ENCODE assay signal across 8 cellular contexts in the genomic region with DNA sequence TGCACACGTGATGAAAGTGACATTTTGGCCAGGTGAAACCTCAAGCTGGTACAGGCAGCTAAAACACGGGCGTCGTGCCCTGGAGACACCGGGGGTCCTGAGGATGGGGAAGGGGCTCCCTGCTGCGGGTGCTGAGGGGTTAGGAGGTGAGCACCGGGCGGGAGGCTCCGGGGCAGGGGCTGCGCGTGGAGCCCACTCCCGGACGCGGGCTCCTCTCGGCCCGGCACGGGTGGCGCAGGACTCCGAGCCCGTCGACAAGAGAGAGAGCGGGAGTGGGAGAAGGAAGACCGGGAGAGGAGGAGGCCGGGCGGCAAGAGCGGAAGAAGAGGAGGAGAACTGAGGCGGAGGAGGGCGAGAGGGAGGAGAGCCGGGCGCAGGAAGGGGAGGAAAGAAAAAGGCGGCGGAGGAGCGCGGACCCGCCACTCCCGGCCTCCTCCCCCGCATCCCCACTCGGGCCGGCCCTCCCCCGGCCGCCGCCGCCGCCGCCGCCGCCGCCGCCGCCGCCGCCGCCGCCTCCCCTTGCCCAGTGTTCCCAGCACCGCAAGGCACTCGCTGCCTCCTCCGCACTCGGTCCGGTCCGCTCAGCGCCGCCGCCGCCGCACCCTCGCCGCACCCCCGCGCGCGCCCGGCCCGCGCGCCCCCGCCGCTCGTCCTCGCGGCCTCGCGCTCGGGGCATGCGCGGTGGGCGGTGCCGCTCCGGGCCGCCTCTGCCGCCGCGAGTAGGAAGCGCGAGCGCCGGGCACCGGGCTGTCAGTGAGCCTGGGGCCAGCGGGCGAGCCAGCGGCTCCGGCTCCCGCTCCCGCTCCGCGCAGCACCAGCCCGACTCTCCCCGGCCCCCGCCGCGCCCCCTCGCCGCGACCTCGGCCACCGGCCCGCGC. TPM values are rescaled to one million over a fixed set of nuclear protein-coding genes. Genes with fewer than 3 reads are reported as not detected.
DNase-seq lines count a peak whose midpoint lies in the region; ATAC-seq, FAIRE-seq and TF ChIP-seq lines count a peak whose summit lies in the region.

A gene (plus strand): TSS at position 750 of the 878 bp plus-strand sequence.

- POLR2A ChIA-PET in endothelial cell of umbilical vein (lab: Charles Lee), result no interaction called here

- peak within 1 kb of the TSS; percentile 76 to 90 (median 83) for H3K4me3 ChIP-seq in endothelial cell of umbilical vein (replicated peaks in 1 of 3; ENCODE audit: insufficient read depth in 1 of 3, low read depth in 1 of 3, low read length in 3 of 3)

- peaks cover 26% of the 10 kb centered on the region for H3K4me1 ChIP-seq in endothelial cell of umbilical vein (ENCODE audit: control insufficient read depth, extremely low read depth, insufficient read depth, low read length)

- peak within 1 kb of the TSS; percentile 95 for H2AFZ ChIP-seq in endothelial cell of umbilical vein (ENCODE audit: low read depth, low read length)

- H3K79me2 ChIP-seq in endothelial cell of umbilical vein (ENCODE audit: control insufficient read depth, insufficient read depth, low read length), result peaks cover 33% of the 10 kb centered on the region

- FAIRE-seq in GM18507 (lab: Jason Lieb, UNC) (no peak), endothelial cell of umbilical vein (lab: Jason Lieb, UNC) (no peak)

- H3K4me2 ChIP-seq in endothelial cell of umbilical vein (ENCODE audit: insufficient read depth, low read length), result peak within 1 kb of the TSS; percentile 94

- DNase-seq in GM18507 (ENCODE audit: extremely low spot score, insufficient read length, low read depth) (peak; percentile 36), NOMO-1 (lab: John Stamatoyannopoulos, UW; ENCODE audit: unreplicated experiment in 2 of 2) (peak; percentile 55 to 82), endothelial cell of umbilical vein (ENCODE audit: low read depth, low spot score) (peak; percentile 52), mesothelial cell of epicardium (ENCODE audit: low spot score in 2 of 2, unreplicated experiment in 2 of 2) (peak; percentile 64 to 76)
- peak; percentile 88 for DNase-seq in activated CD8-positive, alpha-beta memory T cell treated with anti-CD3 and anti-CD28 coated beads, Interleukin-2, amount 50 U/mL, for 48 hours
- DNase-seq in stimulated activated CD8-positive, alpha-beta memory T cell treated with anti-CD3 and anti-CD28 coated beads, Interleukin-15, amount 100 ng/mL, for 48 hours (ENCODE audit: low read depth in 2 of 2), result peak; percentile 65 to 68

- no peaks in the 10 kb centered on the region for H3K36me3 ChIP-seq in endothelial cell of umbilical vein (ENCODE audit: control insufficient read depth in 2 of 2, extremely low read depth in 1 of 2, insufficient read depth in 2 of 2, low read length in 2 of 2)

- H3K9ac ChIP-seq in endothelial cell of umbilical vein (replicated peaks; ENCODE audit: extremely low read depth, insufficient read depth, low read length), result peak within 1 kb of the TSS; percentile 80

- no peaks in the 10 kb centered on the region for H3K36me3 Mint-ChIP-seq in mesothelial cell of epicardium

- H3K4me3 Mint-ChIP-seq in mesothelial cell of epicardium, result peak within 1 kb of the TSS; percentile 79

- no peaks in the 10 kb centered on the region for H3K9me3 ChIP-seq in endothelial cell of umbilical vein (replicated peaks; ENCODE audit: control insufficient read depth, insufficient read depth, low read length)

- H3K27ac Mint-ChIP-seq in mesothelial cell of epicardium, result peak within 1 kb of the TSS; percentile 17

- TF ChIP-seq CTCF in 22Rv1 (IDR thresholded peaks at IDR 0.05) (no peak), endothelial cell of umbilical vein (IDR thresholded peaks at IDR 0.05; ENCODE audit: extremely low read depth in 1 of 2, insufficient read depth in 1 of 2, low read depth in 1 of 2, low read length in 2 of 2) (no peak), mesothelial cell of epicardium (IDR thresholded peaks at IDR 0.05; ENCODE audit: unreplicated experiment) (no peak)

- intact Hi-C loops in endothelial cell of umbilical vein (cut with micrococcal nuclease), result loop anchor here (2.0 to 5.0 kb wide), 3 partner anchors 15 to 370 kb away; a partner anchor contains a TSS

- H4K20me1 ChIP-seq in endothelial cell of umbilical vein (replicated peaks; ENCODE audit: control insufficient read depth, extremely low read depth, insufficient read depth, low read length), result no peaks in the 10 kb centered on the region

- no peaks in the 10 kb centered on the region for H3K27me3 ChIP-seq in endothelial cell of umbilical vein (ENCODE audit: control insufficient read depth in 2 of 2, insufficient read depth in 2 of 2, low read length in 2 of 2)

- BruUV-seq in endothelial cell of umbilical vein (replicated peaks; lab: Mats Ljungman, UMichigan), result no TSS peak

- peak; percentile 77 for ATAC-seq in HG03103 (IDR thresholded peaks at IDR 0.05; ENCODE audit: low read depth, unreplicated experiment)

- H3K27ac ChIP-seq in 22Rv1 (peak within 1 kb of the TSS; percentile 44), endothelial cell of umbilical vein (ENCODE audit: insufficient read depth, low read depth, low read length) (peak within 1 kb of the TSS; percentile 27)

- peaks cover 18% of the 10 kb centered on the region for H3K4me1 Mint-ChIP-seq in mesothelial cell of epicardium

- dilution Hi-C loops in endothelial cell of umbilical vein (cut with MboI; ENCODE audit: extremely low pct_ligation_motif_present, low sequenced_read_pairs), result no loop called here

- no peaks in the 10 kb centered on the region for H3K9me3 Mint-ChIP-seq in mesothelial cell of epicardium

- TF ChIP-seq POLR2A in endothelial cell of umbilical vein (IDR thresholded peaks at IDR 0.05; ENCODE audit: low read depth, low read length), result peak; percentile 93

- no peaks in the 10 kb centered on the region for H3K9me1 ChIP-seq in endothelial cell of umbilical vein (replicated peaks; ENCODE audit: control insufficient read depth, extremely low read depth, insufficient read depth, low read length)

- peaks cover 64% of the 10 kb centered on the region for H3K27me3 Mint-ChIP-seq in mesothelial cell of epicardium (ENCODE audit: low read depth)

- CTCF ChIA-PET in endothelial cell of umbilical vein (lab: Charles Lee), result interaction anchor here (0.7 to 1.8 kb wide), 7 partner anchors 18 to 372 kb away, joined by 3 to 6 read pairs (median 4); no protein-coding TSS in a partner anchor

TF ChIP-seq in endothelial cell of umbilical vein, 7 proteins besides CTCF, POLR2A, EP300 and RAD21:
- peak; percentile 93 for TF ChIP-seq POLR2AphosphoS5 (IDR thresholded peaks at IDR 0.05; ENCODE audit: insufficient read depth, low read depth, low read length)
- TF ChIP-seq, protein P1, sequence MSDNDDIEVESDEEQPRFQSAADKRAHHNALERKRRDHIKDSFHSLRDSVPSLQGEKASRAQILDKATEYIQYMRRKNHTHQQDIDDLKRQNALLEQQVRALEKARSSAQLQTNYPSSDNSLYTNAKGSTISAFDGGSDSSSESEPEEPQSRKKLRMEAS (IDR thresholded peaks at IDR 0.05; ENCODE audit: insufficient read depth, insufficient read length), result no peak

RNA-seq across cellular contexts. Expression of the gene that starts here (rescaled TPM):
- total RNA-seq in endothelial cell of umbilical vein, result 27.3 and 34.2 TPM in 2 replicates
- polyA plus RNA-seq in endothelial cell of umbilical vein, result 5.8 and 7.5 TPM in 2 replicates
- 10.0 and 10.9 TPM in 2 replicates for polyA plus RNA-seq in endothelial cell of umbilical vein (2011; cell fraction: cytosol; rRNA removed)
- polyA plus RNA-seq in endothelial cell of umbilical vein (2011; cell fraction: nucleus; rRNA removed), result 16.5 and 20.3 TPM in 2 replicates
- polyA plus RNA-seq in endothelial cell of umbilical vein (2012), result 16.5 and 17.0 TPM in 2 replicates
- 19.5 and 19.9 TPM in 2 replicates for polyA minus RNA-seq in endothelial cell of umbilical vein
- polyA minus RNA-seq in endothelial cell of umbilical vein (2011; cell fraction: cytosol; rRNA and poly(A)+ RNA removed), result 9.7 TPM
- polyA minus RNA-seq in endothelial cell of umbilical vein (2011; cell fraction: nucleus; rRNA and poly(A)+ RNA removed), result 31.4 and 39.5 TPM in 2 replicates
- 14.2 to 15.2 TPM (median 14.4 TPM) in 3 replicates for total RNA-seq in mesothelial cell of epicardium

Comparison
In these comparisons a context has a peak if more than half of its experiments do, and no peak if none do; other contexts are left out.
1. Peak in every context shown above with its lines: DNase-seq, ATAC-seq, H3K4me3 ChIP-seq and H3K27ac ChIP-seq.
2. DNase-seq: peak in every context shown above with its lines; median percentile 88 in activated CD8-positive, alpha-beta memory T cell treated with anti-CD3 and anti-CD28 coated beads, Interleukin-2, amount 50 U/mL, for 48 hours; 70 in mesothelial cell of epicardium; 68 in NOMO-1; 66 in stimulated activated CD8-positive, alpha-beta memory T cell treated with anti-CD3 and anti-CD28 coated beads, Interleukin-15, amount 100 ng/mL, for 48 hours; 52 in endothelial cell of umbilical vein; 36 in GM18507.